Comparison of ENCODE assay signal across 15 cellular contexts in the genomic region with DNA sequence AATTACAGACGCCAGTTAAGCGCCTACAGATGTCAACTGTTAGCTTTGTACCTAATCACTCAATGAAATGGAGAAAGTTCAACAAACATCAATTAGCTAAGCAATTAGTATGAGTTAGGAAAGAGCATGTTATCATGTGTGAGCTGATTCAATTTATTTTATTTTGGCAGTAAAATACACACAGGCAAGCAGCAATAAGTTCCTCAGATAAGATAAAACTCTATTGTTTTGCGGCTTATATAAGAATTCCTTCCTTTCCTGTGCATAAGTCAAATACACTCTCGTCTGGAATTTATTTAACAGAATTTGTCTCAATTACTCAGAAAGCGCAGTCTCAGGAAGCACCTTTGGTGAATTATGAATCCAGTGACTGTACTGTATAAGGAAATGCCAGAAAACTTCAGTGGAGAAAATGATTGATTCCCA.
"Had no signal": no experiment of that assay in that cellular context is flagged by ENCODE, and none has a peak within 500 bp of the region (broad histone marks: within the 10 kb centered on the region; RNA-seq: fewer than 3 reads in every experiment).

No MANE protein-coding gene starts in this region.

- DNase-seq: activated CD4-positive, alpha-beta T cell treated with anti-CD3 and anti-CD28 coated beads, Interleukin-2, amount 10 ng/mL, durations not matched to agents 7 days and 5 days; activated CD4-positive, CD25-positive, alpha-beta regulatory T cell; activated CD8-positive, alpha-beta memory T cell treated with anti-CD3 and anti-CD28 coated beads for 24 hours; activated naive CD4-positive, alpha-beta T cell treated with anti-CD3 and anti-CD28 coated beads, Interleukin-2, amount 50 U/mL, for 16 hours; amygdala; dorsolateral prefrontal cortex; heart right ventricle; left ventricle myocardium superior; mesenchymal stem cell; T-helper 2 cell; tibial artery had no signal

- FAIRE-seq: frontal cortex, TTC549 had no signal

- H3K9me3 Mint-ChIP-seq: activated CD4-positive, alpha-beta T cell treated with anti-CD3 and anti-CD28 coated beads, Interleukin-2, amount 10 ng/mL, durations not matched to agents 7 days and 5 days; activated T-helper 17 cell treated with anti-CD3 and anti-CD28 coated beads, Interleukin-2, amount 50 U/mL, for 72 hours; nephron had no signal

- H3K27me3 Mint-ChIP-seq: activated CD4-positive, alpha-beta T cell treated with anti-CD3 and anti-CD28 coated beads, Interleukin-2, amount 10 ng/mL, durations not matched to agents 7 days and 5 days; activated T-helper 17 cell treated with anti-CD3 and anti-CD28 coated beads, Interleukin-2, amount 50 U/mL, for 72 hours had no signal

- ATAC-seq: activated T-helper 17 cell treated with anti-CD3 and anti-CD28 coated beads, Interleukin-2, amount 50 U/mL, for 72 hours; heart right ventricle; left ventricle myocardium superior had no signal

- H3K4me3 ChIP-seq: dorsolateral prefrontal cortex, heart right ventricle, tibial artery had no signal

- H3K4me1 Mint-ChIP-seq: activated CD4-positive, alpha-beta T cell treated with anti-CD3 and anti-CD28 coated beads, Interleukin-2, amount 10 ng/mL, durations not matched to agents 7 days and 5 days; activated T-helper 17 cell treated with anti-CD3 and anti-CD28 coated beads, Interleukin-2, amount 50 U/mL, for 72 hours had no signal

- H3K9me3 ChIP-seq: heart right ventricle, tibial artery had no signal

- H3K36me3 ChIP-seq: tibial artery had no signal

- H3K27ac Mint-ChIP-seq: activated CD4-positive, alpha-beta T cell treated with anti-CD3 and anti-CD28 coated beads, Interleukin-2, amount 10 ng/mL, durations not matched to agents 7 days and 5 days; activated T-helper 17 cell treated with anti-CD3 and anti-CD28 coated beads, Interleukin-2, amount 50 U/mL, for 72 hours had no signal

- H3K27me3 ChIP-seq: dorsolateral prefrontal cortex, heart right ventricle, tibial artery had no signal

- H3K27ac ChIP-seq: dorsolateral prefrontal cortex, heart right ventricle, tibial artery had no signal

- H3K4me3 Mint-ChIP-seq: activated CD4-positive, alpha-beta T cell treated with anti-CD3 and anti-CD28 coated beads, Interleukin-2, amount 10 ng/mL, durations not matched to agents 7 days and 5 days; activated T-helper 17 cell treated with anti-CD3 and anti-CD28 coated beads, Interleukin-2, amount 50 U/mL, for 72 hours; nephron had no signal
